In the genomic region with DNA sequence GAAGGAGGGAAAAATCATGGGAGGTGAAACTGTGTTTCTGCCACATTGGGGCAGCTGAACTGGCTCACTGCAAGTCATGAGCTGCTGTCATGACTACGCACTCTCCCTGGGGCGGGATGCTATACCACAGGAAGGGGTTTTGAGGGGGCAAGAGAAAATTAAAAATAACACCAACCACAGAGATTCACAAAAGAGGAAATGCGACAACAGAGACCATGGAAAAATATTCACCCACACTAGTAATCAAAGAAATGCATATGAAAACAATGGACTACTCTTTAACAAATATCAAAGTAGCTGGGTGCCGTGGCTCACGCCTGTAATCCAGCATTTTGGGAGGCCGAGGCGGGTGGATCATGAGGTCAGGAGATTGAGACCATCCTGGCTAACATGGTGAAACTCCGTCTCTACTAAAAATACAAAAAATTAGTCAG, we compare ENCODE assay signal across 8 cellular contexts.
A peak's percentile ranks its signal among the peaks of the same experiment; 100 is the strongest.
DNase-seq lines count a peak whose midpoint lies in the region; ATAC-seq and TF ChIP-seq lines count a peak whose summit lies in the region.

No MANE protein-coding gene starts in this region.

- H3K27me3 ChIP-seq in CD4-positive, alpha-beta T cell (ENCODE audit: control insufficient read depth, insufficient read depth, low read length): no peaks in the 10 kb centered on the region
- H3K27me3 ChIP-seq in effector memory CD4-positive, alpha-beta T cell (replicated peaks; ENCODE audit: control insufficient read depth, insufficient read depth, low read length, poor library complexity, severe bottlenecking): no peaks in the 10 kb centered on the region
- no peaks in the 10 kb centered on the region for H3K27me3 ChIP-seq in HAP-1 (ENCODE audit: low read depth)

- H3K4me1 ChIP-seq in effector memory CD4-positive, alpha-beta T cell (ENCODE audit: control insufficient read depth, insufficient read depth, low read length, poor library complexity, severe bottlenecking): peaks cover 5% of the 10 kb centered on the region
- H3K4me1 ChIP-seq in HAP-1: no peaks in the 10 kb centered on the region

- peak; percentile 46 for ATAC-seq in CD4-positive, alpha-beta T cell (ENCODE audit: poor library complexity)
- ATAC-seq in GM19467 (IDR thresholded peaks at IDR 0.05; ENCODE audit: unreplicated experiment): peak; percentile 55
- no peak for ATAC-seq in SK-N-SH treated with all-trans-retinoic acid at 6 μM for 48 hours

- no peak overlapping the region for H3K4me3 Mint-ChIP-seq in CD4-positive, alpha-beta T cell
- peak overlapping the region; percentile 6 for H3K4me3 Mint-ChIP-seq in activated naive CD4-positive, alpha-beta T cell treated with anti-CD3 and anti-CD28 coated beads, Interleukin-2, amount 50 U/mL, for 24 hours

- peak in 2 of 10 experiments; percentile 2 to 23 for DNase-seq in CD4-positive, alpha-beta T cell
- DNase-seq in KBM-7 (peak; percentile 93), NCI-H526 (lab: John Stamatoyannopoulos, UW) (no peak), HAP-1 (ENCODE audit: low spot score in 2 of 2) (no peak)
- DNase-seq in effector memory CD4-positive, alpha-beta T cell: no peak

- H3K27me3 Mint-ChIP-seq in CD4-positive, alpha-beta T cell: no peaks in the 10 kb centered on the region
- no peaks in the 10 kb centered on the region for H3K27me3 Mint-ChIP-seq in activated naive CD4-positive, alpha-beta T cell treated with anti-CD3 and anti-CD28 coated beads, Interleukin-2, amount 50 U/mL, for 24 hours

- no peaks in the 10 kb centered on the region for H3K36me3 Mint-ChIP-seq in CD4-positive, alpha-beta T cell (ENCODE audit: low read depth)
- peaks cover 5% of the 10 kb centered on the region for H3K36me3 Mint-ChIP-seq in activated naive CD4-positive, alpha-beta T cell treated with anti-CD3 and anti-CD28 coated beads, Interleukin-2, amount 50 U/mL, for 24 hours

- no peak overlapping the region for H3K4me3 ChIP-seq in effector memory CD4-positive, alpha-beta T cell (ENCODE audit: insufficient read depth, low read depth, low read length, poor library complexity, severe bottlenecking)
- no peak overlapping the region for H3K4me3 ChIP-seq in HAP-1

- POLR2A ChIA-PET in CD4-positive, alpha-beta T cell (lab: Charles Lee): interaction anchor here (0.6 kb wide), 1 partner anchor 19 kb away, joined by 3 read pairs; no protein-coding TSS in a partner anchor

- peaks cover 4% of the 10 kb centered on the region for H3K9me3 Mint-ChIP-seq in CD4-positive, alpha-beta T cell
- peaks cover 5% of the 10 kb centered on the region for H3K9me3 Mint-ChIP-seq in activated naive CD4-positive, alpha-beta T cell treated with anti-CD3 and anti-CD28 coated beads, Interleukin-2, amount 50 U/mL, for 24 hours

- H3K27ac ChIP-seq in CD4-positive, alpha-beta T cell (ENCODE audit: low read depth, low read length): no peak overlapping the region
- H3K27ac ChIP-seq in effector memory CD4-positive, alpha-beta T cell (ENCODE audit: insufficient read depth, low read length, poor library complexity, severe bottlenecking): no peak overlapping the region

- no peaks in the 10 kb centered on the region for H3K9me3 ChIP-seq in CD4-positive, alpha-beta T cell (ENCODE audit: control insufficient read depth, low read length)
- no peaks in the 10 kb centered on the region for H3K9me3 ChIP-seq in effector memory CD4-positive, alpha-beta T cell (ENCODE audit: control insufficient read depth, low read length)
- no peaks in the 10 kb centered on the region for H3K9me3 ChIP-seq in HAP-1

- H3K36me3 ChIP-seq in effector memory CD4-positive, alpha-beta T cell (ENCODE audit: control insufficient read depth, insufficient read depth, low read length): no peaks in the 10 kb centered on the region
- H3K36me3 ChIP-seq in HAP-1 (replicated peaks): no peaks in the 10 kb centered on the region

- CTCF ChIA-PET in CD4-positive, alpha-beta T cell (lab: Charles Lee): no interaction called here

- intact Hi-C loops in CD4-positive, alpha-beta T cell (cut with DNase I, micrococcal nuclease): no loop called here

- in situ Hi-C loops in KBM-7 (cut with MboI; ENCODE audit: low pct_unique_long_range_greater_than_20kb, low sequenced_read_pairs) (no loop called here), HAP-1 (cut with MboI; ENCODE audit: low sequenced_read_pairs) (no loop called here)

- H3K4me1 Mint-ChIP-seq in CD4-positive, alpha-beta T cell (ENCODE audit: low read depth): peaks cover 23% of the 10 kb centered on the region
- H3K4me1 Mint-ChIP-seq in activated naive CD4-positive, alpha-beta T cell treated with anti-CD3 and anti-CD28 coated beads, Interleukin-2, amount 50 U/mL, for 24 hours: peaks cover 28% of the 10 kb centered on the region

- TF ChIP-seq CTCF in CD4-positive, alpha-beta T cell (IDR thresholded peaks at IDR 0.05): no peak

- no peak overlapping the region for H3K27ac Mint-ChIP-seq in CD4-positive, alpha-beta T cell
- no peak overlapping the region for H3K27ac Mint-ChIP-seq in activated naive CD4-positive, alpha-beta T cell treated with anti-CD3 and anti-CD28 coated beads, Interleukin-2, amount 50 U/mL, for 24 hours

TF ChIP-seq in SK-N-SH treated with all-trans-retinoic acid at 6 μM for 48 hours, 23 proteins besides CTCF, POLR2A, EP300 and RAD21:
- TF ChIP-seq OSR1 (CRISPR knock-in tag; IDR thresholded peaks at IDR 0.05) (no peak), ZFP30 (CRISPR knock-in tag; IDR thresholded peaks at IDR 0.05) (no peak), ZNF70 (CRISPR knock-in tag; IDR thresholded peaks at IDR 0.05) (no peak), TCF4 (CRISPR knock-in tag; IDR thresholded peaks at IDR 0.05; ENCODE audit: borderline replicate concordance) (no peak), PPARA (CRISPR knock-in tag; IDR thresholded peaks at IDR 0.05; ENCODE audit: borderline replicate concordance) (no peak), ZC3H10 (CRISPR knock-in tag; IDR thresholded peaks at IDR 0.05) (no peak)
- TF ChIP-seq, protein P1, sequence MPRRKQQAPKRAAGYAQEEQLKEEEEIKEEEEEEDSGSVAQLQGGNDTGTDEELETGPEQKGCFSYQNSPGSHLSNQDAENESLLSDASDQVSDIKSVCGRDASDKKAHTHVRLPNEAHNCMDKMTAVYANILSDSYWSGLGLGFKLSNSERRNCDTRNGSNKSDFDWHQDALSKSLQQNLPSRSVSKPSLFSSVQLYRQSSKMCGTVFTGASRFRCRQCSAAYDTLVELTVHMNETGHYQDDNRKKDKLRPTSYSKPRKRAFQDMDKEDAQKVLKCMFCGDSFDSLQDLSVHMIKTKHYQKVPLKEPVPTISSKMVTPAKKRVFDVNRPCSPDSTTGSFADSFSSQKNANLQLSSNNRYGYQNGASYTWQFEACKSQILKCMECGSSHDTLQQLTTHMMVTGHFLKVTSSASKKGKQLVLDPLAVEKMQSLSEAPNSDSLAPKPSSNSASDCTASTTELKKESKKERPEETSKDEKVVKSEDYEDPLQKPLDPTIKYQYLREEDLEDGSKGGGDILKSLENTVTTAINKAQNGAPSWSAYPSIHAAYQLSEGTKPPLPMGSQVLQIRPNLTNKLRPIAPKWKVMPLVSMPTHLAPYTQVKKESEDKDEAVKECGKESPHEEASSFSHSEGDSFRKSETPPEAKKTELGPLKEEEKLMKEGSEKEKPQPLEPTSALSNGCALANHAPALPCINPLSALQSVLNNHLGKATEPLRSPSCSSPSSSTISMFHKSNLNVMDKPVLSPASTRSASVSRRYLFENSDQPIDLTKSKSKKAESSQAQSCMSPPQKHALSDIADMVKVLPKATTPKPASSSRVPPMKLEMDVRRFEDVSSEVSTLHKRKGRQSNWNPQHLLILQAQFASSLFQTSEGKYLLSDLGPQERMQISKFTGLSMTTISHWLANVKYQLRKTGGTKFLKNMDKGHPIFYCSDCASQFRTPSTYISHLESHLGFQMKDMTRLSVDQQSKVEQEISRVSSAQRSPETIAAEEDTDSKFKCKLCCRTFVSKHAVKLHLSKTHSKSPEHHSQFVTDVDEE (CRISPR knock-in tag; IDR thresholded peaks at IDR 0.05): no peak
